Comparison of ENCODE assay signal across 12 cellular contexts in genomic region chr7:82249979-82250378, GRCh38.
DNase-seq lines count a peak whose midpoint lies in the region; ATAC-seq and TF ChIP-seq lines count a peak whose summit lies in the region.
"Had no signal": no experiment of that assay in that cellular context is flagged by ENCODE, and none has a peak within 500 bp of the region (broad histone marks: within the 10 kb centered on the region; RNA-seq: fewer than 3 reads in every experiment).

No MANE protein-coding gene starts in this region.

- ATAC-seq in left ventricle myocardium superior, result peak; percentile 45

- TF ChIP-seq CTCF in left ventricle myocardium inferior (IDR thresholded peaks at IDR 0.05; ENCODE audit: borderline replicate concordance) (no peak), PC-9 (conservative IDR thresholded peaks at IDR 0.05) (no peak), neural cell (IDR thresholded peaks at IDR 0.05; ENCODE audit: poor library complexity, severe bottlenecking) (no peak), OCI-LY7 (conservative IDR thresholded peaks at IDR 0.05; ENCODE audit: low read length) (no peak)

- no peaks in the 10 kb centered on the region for H3K9me2 ChIP-seq in PC-9 (ENCODE audit: insufficient read depth)
- H3K9me2 ChIP-seq in neural cell (ENCODE audit: insufficient read depth, low read length), result no peaks in the 10 kb centered on the region
- no peaks in the 10 kb centered on the region; the same call in 1 of the 2 replicates for H3K9me2 ChIP-seq in OCI-LY7 (ENCODE audit: insufficient read depth, low read length)

- H3K27ac ChIP-seq in left ventricle myocardium inferior (replicated peaks) (no peak overlapping the region), PC-9 (no peak overlapping the region), neural cell (ENCODE audit: low read length) (peak overlapping the region; percentile 83), OCI-LY7 (ENCODE audit: low read depth, low read length, poor library complexity, severe bottlenecking) (no peak overlapping the region)
- H3K27ac ChIP-seq: C4-2B, HL-60 had no signal

- no peak overlapping the region for H3K4me3 ChIP-seq in left ventricle myocardium inferior
- no peak overlapping the region for H3K4me3 ChIP-seq in PC-9
- H3K4me3 ChIP-seq in neural cell (ENCODE audit: low read length), result no peak overlapping the region
- H3K4me3 ChIP-seq in OCI-LY7 (ENCODE audit: low read depth, low read length, poor library complexity, severe bottlenecking), result no peak overlapping the region
- H3K4me3 ChIP-seq: HAP-1 had no signal

- no peaks in the 10 kb centered on the region for H3K9me3 ChIP-seq in left ventricle myocardium inferior (replicated peaks)
- H3K9me3 ChIP-seq in PC-9 (ENCODE audit: insufficient read depth, low read depth), result no peaks in the 10 kb centered on the region
- no peaks in the 10 kb centered on the region for H3K9me3 ChIP-seq in neural cell (ENCODE audit: low read length)
- no peaks in the 10 kb centered on the region for H3K9me3 ChIP-seq in OCI-LY7 (ENCODE audit: low read length)
- H3K9me3 ChIP-seq: Caco-2, HAP-1 had no signal

- DNase-seq in left ventricle myocardium superior (no peak), left ventricle myocardium inferior (no peak), PC-9 (no peak), OCI-LY7 (ENCODE audit: low spot score) (no peak)
- no peak for DNase-seq in stimulated activated CD4-positive, alpha-beta T cell treated with anti-CD3 and anti-CD28 coated beads, Interleukin-12 subunit alpha, Interleukin-12 subunit beta, amount 100 ng/mL, for 4 hours
- DNase-seq: ACHN; Caco-2; CD4-positive, alpha-beta T cell had no signal

- H3K4me2 ChIP-seq in PC-9 (no peak overlapping the region), neural cell (ENCODE audit: low read length) (peak overlapping the region; percentile 6), OCI-LY7 (ENCODE audit: low read length) (no peak overlapping the region)

- no peaks in the 10 kb centered on the region for H3K27me3 ChIP-seq in left ventricle myocardium inferior (ENCODE audit: low read depth)
- H3K27me3 ChIP-seq in PC-9 (ENCODE audit: insufficient read depth, low read depth), result no peaks in the 10 kb centered on the region
- no peaks in the 10 kb centered on the region for H3K27me3 ChIP-seq in neural cell (ENCODE audit: insufficient read depth, low read depth, low read length)

- H4K20me1 ChIP-seq in PC-9 (ENCODE audit: insufficient read depth) (no peaks in the 10 kb centered on the region), neural cell (ENCODE audit: insufficient read depth) (no peaks in the 10 kb centered on the region), OCI-LY7 (ENCODE audit: insufficient read depth, low read length) (no peaks in the 10 kb centered on the region)

- intact Hi-C loops in left ventricle myocardium superior (cut with micrococcal nuclease) (no loop called here), left ventricle myocardium inferior (cut with micrococcal nuclease) (no loop called here), PC-9 (cut with micrococcal nuclease; ENCODE audit: unreplicated experiment) (no loop called here), OCI-LY7 (cut with micrococcal nuclease; ENCODE audit: unreplicated experiment) (no loop called here)

- no peaks in the 10 kb centered on the region for H3K79me2 ChIP-seq in PC-9 (ENCODE audit: low read depth)
- H3K79me2 ChIP-seq in neural cell (replicated peaks; ENCODE audit: insufficient read depth, low read length), result no peaks in the 10 kb centered on the region
- no peaks in the 10 kb centered on the region for H3K79me2 ChIP-seq in OCI-LY7 (ENCODE audit: insufficient read depth, low read depth, low read length)

- H3K9ac ChIP-seq in neural cell (ENCODE audit: low read length), result peak overlapping the region; percentile 34

- BruUV-seq in PC-9 (replicated peaks; lab: Mats Ljungman, UMichigan) (no TSS peak), OCI-LY7 (replicated peaks; lab: Mats Ljungman, UMichigan) (no TSS peak)

- CTCF ChIA-PET in PC-9 (lab: Charles Lee) (no interaction called here), OCI-LY7 (lab: Charles Lee; ENCODE audit: unreplicated experiment) (no interaction called here)

- peaks cover 43% of the 10 kb centered on the region for H3K4me1 ChIP-seq in left ventricle myocardium inferior
- no peaks in the 10 kb centered on the region for H3K4me1 ChIP-seq in PC-9 (replicated peaks; ENCODE audit: insufficient read depth)
- H3K4me1 ChIP-seq in OCI-LY7 (ENCODE audit: insufficient read depth, low read length, poor library complexity, severe bottlenecking), result no peaks in the 10 kb centered on the region
- H3K4me1 ChIP-seq: Caco-2, HAP-1 had no signal

- H2AFZ ChIP-seq in PC-9 (peak overlapping the region; percentile 43; the same call in 1 of the 2 replicates), neural cell (ENCODE audit: low read depth, low read length) (no peak overlapping the region), OCI-LY7 (ENCODE audit: low read length) (no peak overlapping the region)

- TF ChIP-seq EP300 in neural cell (conservative IDR thresholded peaks at IDR 0.05; ENCODE audit: poor library complexity, severe bottlenecking), result no peak

- no peak for TF ChIP-seq RAD21 in neural cell (conservative IDR thresholded peaks at IDR 0.05)

- POLR2A ChIA-PET in PC-9 (lab: Charles Lee; ENCODE audit: unreplicated experiment) (no interaction called here), OCI-LY7 (lab: Charles Lee) (interaction anchor here (0.6 kb wide), 1 partner anchor 44 kb away, joined by 3 read pairs; no protein-coding TSS in a partner anchor)

- no peaks in the 10 kb centered on the region for H3K36me3 ChIP-seq in left ventricle myocardium inferior
- no peaks in the 10 kb centered on the region for H3K36me3 ChIP-seq in PC-9 (ENCODE audit: low read depth)
- H3K36me3 ChIP-seq in neural cell (ENCODE audit: insufficient read depth, low read length), result no peaks in the 10 kb centered on the region
- H3K36me3 ChIP-seq in OCI-LY7 (ENCODE audit: insufficient read depth, low read length), result no peaks in the 10 kb centered on the region
- H3K36me3 ChIP-seq: HAP-1 had no signal

- H3F3A ChIP-seq in PC-9 (ENCODE audit: insufficient read depth, low read depth), result no peaks in the 10 kb centered on the region
- peaks cover 2% of the 10 kb centered on the region for H3F3A ChIP-seq in neural cell (ENCODE audit: insufficient read depth, low read length, poor library complexity, severe bottlenecking)

TF ChIP-seq in neural cell, 6 proteins besides CTCF, POLR2A, EP300 and RAD21:
- TF ChIP-seq TAF1 (IDR thresholded peaks at IDR 0.05; ENCODE audit: low read depth) (no peak), REST (IDR thresholded peaks at IDR 0.05; ENCODE audit: borderline replicate concordance) (no peak), SMC3 (conservative IDR thresholded peaks at IDR 0.05; ENCODE audit: poor library complexity) (no peak), EZH2 (IDR thresholded peaks at IDR 0.05; ENCODE audit: borderline replicate concordance, insufficient read depth, low read length, poor library complexity, severe bottlenecking) (no peak), POLR2AphosphoS5 (IDR thresholded peaks at IDR 0.05) (no peak), MXI1 (conservative IDR thresholded peaks at IDR 0.05; ENCODE audit: poor library complexity, severe bottlenecking) (no peak)
